8 cellular contexts compared by ENCODE assay signal in the genomic region with DNA sequence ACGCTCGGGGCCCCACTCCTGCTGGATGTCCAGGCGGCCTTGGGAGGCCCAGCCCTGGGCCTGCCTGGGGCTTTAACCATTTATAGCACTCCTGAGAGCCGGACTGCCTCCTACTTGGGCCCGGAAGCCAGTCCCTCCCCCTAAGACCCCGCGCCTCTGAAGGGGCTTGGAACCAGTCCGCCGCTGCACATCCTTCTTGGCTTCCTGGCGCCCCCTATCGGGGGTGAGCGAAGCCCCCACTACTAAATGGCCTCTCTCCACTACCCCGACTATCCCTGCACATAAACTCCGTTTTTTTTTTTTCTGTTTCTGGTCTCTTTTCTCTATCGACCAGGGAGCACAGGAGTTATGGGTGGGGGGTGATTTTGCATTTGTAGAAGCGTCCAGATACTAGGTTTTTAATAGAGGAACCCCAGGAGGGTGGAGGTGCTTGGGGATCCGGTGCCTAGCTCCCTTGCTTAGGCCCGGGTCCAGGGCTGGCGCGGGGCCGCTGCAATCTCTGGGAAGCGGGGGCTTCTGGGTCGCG. TPM values are rescaled to one million over a fixed set of nuclear protein-coding genes. Genes with fewer than 3 reads are reported as not detected.
DNase-seq lines count a peak whose midpoint lies in the region; ATAC-seq lines count a peak whose summit lies in the region.

No MANE protein-coding gene starts in this region.

- peak overlapping the region; percentile 66 for H3K4me3 ChIP-seq in rectal smooth muscle tissue (ENCODE audit: low read length)

- no peaks in the 10 kb centered on the region for H3K36me3 ChIP-seq in rectal smooth muscle tissue (ENCODE audit: control insufficient read depth, insufficient read depth, low read length)

- H3K4me1 Mint-ChIP-seq in IgD-negative memory B cell = peaks cover 18 to 26% (median 19%) of the 10 kb centered on the region in 3 donors
- H3K4me1 Mint-ChIP-seq in activated T-helper 1 cell treated with anti-CD3 and anti-CD28 coated beads, Interleukin-12 subunit alpha, Interleukin-12 subunit beta, Interleukin-2, Interleukin-4 antibody, amounts not matched to agents 30 ng/mL and 10 ng/mL and 1 ng/mL, durations not matched to agents 14 hours and 24 hours and 36 hours (ENCODE audit: low read depth) = peaks cover 66% of the 10 kb centered on the region

- peak; percentile 51 for DNase-seq in Daoy (ENCODE audit: low read depth)
- DNase-seq in activated T-helper 1 cell treated with anti-CD3 and anti-CD28 coated beads, Interleukin-12 subunit alpha, Interleukin-12 subunit beta, Interleukin-2, Interleukin-4 antibody, amounts not matched to agents 30 ng/mL and 10 ng/mL and 1 ng/mL, durations not matched to agents 14 hours and 24 hours and 36 hours (ENCODE audit: low spot score) = no peak
- DNase-seq in cardiac septum (ENCODE audit: low spot score) = peak; percentile 77
- no peak for DNase-seq in NCI-H2196 (lab: John Stamatoyannopoulos, UW; ENCODE audit: unreplicated experiment)
- DNase-seq in GM19240 (ENCODE audit: insufficient read length, low spot score) = no peak

- peaks cover 0 to 2% (median 0%) of the 10 kb centered on the region in 3 donors for H3K9me3 Mint-ChIP-seq in IgD-negative memory B cell
- H3K9me3 Mint-ChIP-seq in activated T-helper 1 cell treated with anti-CD3 and anti-CD28 coated beads, Interleukin-12 subunit alpha, Interleukin-12 subunit beta, Interleukin-2, Interleukin-4 antibody, amounts not matched to agents 30 ng/mL and 10 ng/mL and 1 ng/mL, durations not matched to agents 14 hours and 24 hours and 36 hours = no peaks in the 10 kb centered on the region

- H3K9ac ChIP-seq in rectal smooth muscle tissue (ENCODE audit: low read length) = peak overlapping the region; percentile 45

- peaks cover 24% of the 10 kb centered on the region for H3K4me1 ChIP-seq in rectal smooth muscle tissue (ENCODE audit: control insufficient read depth, insufficient read depth, low read length)

- intact Hi-C loops in activated T-helper 1 cell treated with anti-CD3 and anti-CD28 coated beads, Interleukin-12 subunit alpha, Interleukin-12 subunit beta, Interleukin-2, Interleukin-4 antibody, amounts not matched to agents 30 ng/mL and 10 ng/mL and 1 ng/mL, durations not matched to agents 14 hours and 24 hours and 36 hours (cut with micrococcal nuclease) = loop anchor here (1.0 kb wide), 3 partner anchors 9 to 14 kb away; a partner anchor contains a TSS
- intact Hi-C loops in cardiac septum (cut with DNase I) = no loop called here

- peaks cover 68% of the 10 kb centered on the region for H3K27me3 Mint-ChIP-seq in IgD-negative memory B cell
- H3K27me3 Mint-ChIP-seq in activated T-helper 1 cell treated with anti-CD3 and anti-CD28 coated beads, Interleukin-12 subunit alpha, Interleukin-12 subunit beta, Interleukin-2, Interleukin-4 antibody, amounts not matched to agents 30 ng/mL and 10 ng/mL and 1 ng/mL, durations not matched to agents 14 hours and 24 hours and 36 hours (ENCODE audit: insufficient read depth) = peaks cover 14% of the 10 kb centered on the region

- H3K4me3 Mint-ChIP-seq in IgD-negative memory B cell = peak overlapping the region in 3 of 4 donors; percentile 68 to 87 (median 85)
- H3K4me3 Mint-ChIP-seq in activated T-helper 1 cell treated with anti-CD3 and anti-CD28 coated beads, Interleukin-12 subunit alpha, Interleukin-12 subunit beta, Interleukin-2, Interleukin-4 antibody, amounts not matched to agents 30 ng/mL and 10 ng/mL and 1 ng/mL, durations not matched to agents 14 hours and 24 hours and 36 hours = peak overlapping the region; percentile 89

- H3K27ac Mint-ChIP-seq in IgD-negative memory B cell = peak overlapping the region in 1 of 3 donors; percentile 35
- H3K27ac Mint-ChIP-seq in activated T-helper 1 cell treated with anti-CD3 and anti-CD28 coated beads, Interleukin-12 subunit alpha, Interleukin-12 subunit beta, Interleukin-2, Interleukin-4 antibody, amounts not matched to agents 30 ng/mL and 10 ng/mL and 1 ng/mL, durations not matched to agents 14 hours and 24 hours and 36 hours = peak overlapping the region; percentile 88

- H3K27ac ChIP-seq in rectal smooth muscle tissue (ENCODE audit: low read depth, low read length) = peak overlapping the region; percentile 93

- no peak for ATAC-seq in GM21360 (IDR thresholded peaks at IDR 0.05; ENCODE audit: unreplicated experiment)

- peaks cover 1% of the 10 kb centered on the region for H3K36me3 Mint-ChIP-seq in IgD-negative memory B cell
- H3K36me3 Mint-ChIP-seq in activated T-helper 1 cell treated with anti-CD3 and anti-CD28 coated beads, Interleukin-12 subunit alpha, Interleukin-12 subunit beta, Interleukin-2, Interleukin-4 antibody, amounts not matched to agents 30 ng/mL and 10 ng/mL and 1 ng/mL, durations not matched to agents 14 hours and 24 hours and 36 hours (ENCODE audit: low read depth) = peaks cover 15% of the 10 kb centered on the region

- H3K27me3 ChIP-seq in rectal smooth muscle tissue (ENCODE audit: control insufficient read depth, insufficient read depth, low read length) = peaks cover 16% of the 10 kb centered on the region

RNA-seq across cellular contexts. Expression of a gene that starts 0.6 kb away (rescaled TPM):
- 9.5 and 14.7 TPM in 2 replicates for total RNA-seq in Daoy (2014; rRNA removed; shearing (Covaris generic))
- polyA plus RNA-seq in IgD-negative memory B cell = not detected
- 19.0 and 22.9 TPM in 2 replicates for total RNA-seq in activated T-helper 1 cell treated with anti-CD3 and anti-CD28 coated beads, Interleukin-12 subunit alpha, Interleukin-12 subunit beta, Interleukin-2, Interleukin-4 antibody, amounts not matched to agents 30 ng/mL and 10 ng/mL and 1 ng/mL, durations not matched to agents 14 hours and 24 hours and 36 hours
- total RNA-seq in cardiac septum = 86.3 TPM

RNA-seq across cellular contexts. Expression of a gene that starts 5.2 kb away (rescaled TPM):
- total RNA-seq in Daoy (2014; rRNA removed; shearing (Covaris generic)) = 1.2 and 2.8 TPM in 2 replicates
- polyA plus RNA-seq in IgD-negative memory B cell = not detected
- total RNA-seq in activated T-helper 1 cell treated with anti-CD3 and anti-CD28 coated beads, Interleukin-12 subunit alpha, Interleukin-12 subunit beta, Interleukin-2, Interleukin-4 antibody, amounts not matched to agents 30 ng/mL and 10 ng/mL and 1 ng/mL, durations not matched to agents 14 hours and 24 hours and 36 hours = 30.3 and 36.8 TPM in 2 replicates
- 49.1 TPM for total RNA-seq in cardiac septum

RNA-seq across cellular contexts. Expression of a gene that starts 9.9 kb away (rescaled TPM):
- 3.8 and 6.2 TPM in 2 replicates for total RNA-seq in Daoy (2014; rRNA removed; shearing (Covaris generic))
- 3.7 TPM for polyA plus RNA-seq in IgD-negative memory B cell
- total RNA-seq in activated T-helper 1 cell treated with anti-CD3 and anti-CD28 coated beads, Interleukin-12 subunit alpha, Interleukin-12 subunit beta, Interleukin-2, Interleukin-4 antibody, amounts not matched to agents 30 ng/mL and 10 ng/mL and 1 ng/mL, durations not matched to agents 14 hours and 24 hours and 36 hours = 19.3 and 22.4 TPM in 2 replicates
- total RNA-seq in cardiac septum = 9.5 TPM

RNA-seq across cellular contexts. Expression of a gene that starts 10.0 kb away (rescaled TPM):
- total RNA-seq in Daoy (2014; rRNA removed; shearing (Covaris generic)) = 16.7 and 20.5 TPM in 2 replicates
- 103 TPM for polyA plus RNA-seq in IgD-negative memory B cell
- total RNA-seq in activated T-helper 1 cell treated with anti-CD3 and anti-CD28 coated beads, Interleukin-12 subunit alpha, Interleukin-12 subunit beta, Interleukin-2, Interleukin-4 antibody, amounts not matched to agents 30 ng/mL and 10 ng/mL and 1 ng/mL, durations not matched to agents 14 hours and 24 hours and 36 hours = 29.0 TPM in 2 replicates
- total RNA-seq in cardiac septum = 11.0 TPM

RNA-seq across cellular contexts. Expression of a gene that starts 14.1 kb away (rescaled TPM):
- 4.6 and 7.0 TPM in 2 replicates for total RNA-seq in Daoy (2014; rRNA removed; shearing (Covaris generic))
- 0.56 TPM for polyA plus RNA-seq in IgD-negative memory B cell
- total RNA-seq in activated T-helper 1 cell treated with anti-CD3 and anti-CD28 coated beads, Interleukin-12 subunit alpha, Interleukin-12 subunit beta, Interleukin-2, Interleukin-4 antibody, amounts not matched to agents 30 ng/mL and 10 ng/mL and 1 ng/mL, durations not matched to agents 14 hours and 24 hours and 36 hours = 45.5 and 48.2 TPM in 2 replicates
- total RNA-seq in cardiac septum = 22.2 TPM

Comparison
In these comparisons a context has a peak if more than half of its experiments do, and no peak if none do; other contexts are left out.
1. DNase-seq: peak in Daoy (single experiment) and cardiac septum (single experiment); none in activated T-helper 1 cell treated with anti-CD3 and anti-CD28 coated beads, Interleukin-12 subunit alpha, Interleukin-12 subunit beta, Interleukin-2, Interleukin-4 antibody, amounts not matched to agents 30 ng/mL and 10 ng/mL and 1 ng/mL, durations not matched to agents 14 hours and 24 hours and 36 hours (single experiment), NCI-H2196 (single experiment) and GM19240 (single experiment).